In the genomic region with DNA sequence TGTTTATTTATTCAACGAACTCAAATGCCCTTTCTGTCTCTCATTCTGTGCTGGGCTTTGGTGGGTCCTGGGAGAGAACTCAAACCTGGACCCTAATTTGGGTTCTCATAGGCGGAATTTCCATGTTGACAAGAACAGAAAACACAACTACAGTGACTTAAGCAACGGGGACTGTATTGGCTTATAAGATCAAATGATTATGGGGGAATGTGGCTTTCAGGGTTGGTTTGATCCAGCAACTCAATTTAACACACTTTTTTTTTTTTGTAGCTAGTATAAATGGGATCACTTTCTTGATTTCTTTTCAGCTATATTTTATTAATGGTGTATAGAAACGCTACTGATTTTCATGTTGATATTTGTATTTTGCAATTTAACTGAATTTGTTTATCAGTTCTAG, we compare ENCODE assay signal across 28 cellular contexts. TPM values are rescaled to one million over a fixed set of nuclear protein-coding genes. Genes with fewer than 3 reads are reported as not detected.
A peak's percentile ranks its signal among the peaks of the same experiment; 100 is the strongest.
DNase-seq lines count a peak whose midpoint lies in the region; ATAC-seq, FAIRE-seq and TF ChIP-seq lines count a peak whose summit lies in the region.
"Had no signal": no experiment of that assay in that cellular context is flagged by ENCODE, and none has a peak within 500 bp of the region (broad histone marks: within the 10 kb centered on the region; RNA-seq: fewer than 3 reads in every experiment).

No MANE protein-coding gene starts in this region.

- H3K4me3 Mint-ChIP-seq in activated B cell treated with CpG ODN at 0.5 μM for 24 hours: no peak overlapping the region
- no peak overlapping the region for H3K4me3 Mint-ChIP-seq in glutamatergic neuron (ENCODE audit: unreplicated experiment)
- H3K4me3 Mint-ChIP-seq: H9 had no signal

- TF ChIP-seq CTCF in HepG2 (CRISPR knock-in tag; IDR thresholded peaks at IDR 0.05) (no peak), right lobe of liver (IDR thresholded peaks at IDR 0.05) (no peak), activated B cell treated with CpG ODN at 0.5 μM for 24 hours (IDR thresholded peaks at IDR 0.05) (no peak), glutamatergic neuron (IDR thresholded peaks at IDR 0.05; ENCODE audit: partially characterized antibody, unreplicated experiment) (no peak), MM.1S (IDR thresholded peaks at IDR 0.05; ENCODE audit: low read length) (no peak)

- H3K36me3 Mint-ChIP-seq in activated B cell treated with CpG ODN at 0.5 μM for 24 hours (ENCODE audit: low read depth): peaks cover 73% of the 10 kb centered on the region
- no peaks in the 10 kb centered on the region for H3K36me3 Mint-ChIP-seq in glutamatergic neuron (ENCODE audit: unreplicated experiment)

- H3K4me1 ChIP-seq in HepG2 (ENCODE audit: insufficient read depth, low read length) (peaks cover 16% of the 10 kb centered on the region), right lobe of liver (no peaks in the 10 kb centered on the region), MM.1S (ENCODE audit: low read length) (no peaks in the 10 kb centered on the region)

- 60% methylated on average over 4 of the region's 4 CpGs for WGBS in HepG2 (ENCODE audit: low lambda C conversion rate)
- WGBS in right lobe of liver (ENCODE audit: insufficient coverage, low coverage, low lambda C conversion rate, missing lambda C conversion rate): 62% methylated on average over 4 of the region's 4 CpGs

- TF ChIP-seq EP300 in HepG2 (IDR thresholded peaks at IDR 0.05; ENCODE audit: low read depth in 2 of 2, low read length in 2 of 2): no peak
- TF ChIP-seq EP300 in HepG2 (CRISPR knock-in tag; IDR thresholded peaks at IDR 0.05; ENCODE audit: borderline replicate concordance): no peak

- ATAC-seq in HepG2: no peak
- no peak for ATAC-seq in right lobe of liver
- no peak for ATAC-seq in activated B cell treated with CpG ODN at 0.5 μM for 24 hours (ENCODE audit: low read depth)
- ATAC-seq in GM21360 (IDR thresholded peaks at IDR 0.05; ENCODE audit: unreplicated experiment): no peak

- H2AFZ ChIP-seq in HepG2 (ENCODE audit: low read length) (no peak overlapping the region), MM.1S (ENCODE audit: low read length) (no peak overlapping the region)
- H2AFZ ChIP-seq: GM23248 had no signal

- BruUV-seq in HepG2 (replicated peaks; lab: Mats Ljungman, UMichigan): no TSS peak

- CTCF ChIA-PET in HepG2 (lab: Yijun Ruan, JAX; ENCODE audit: low intra/inter-chr PET ratio, low total read pairs): no interaction called here
- CTCF ChIA-PET in activated B cell treated with CpG ODN at 0.5 μM for 24 hours (lab: Charles Lee): no interaction called here

- POLR2A ChIA-PET in HepG2 (lab: Yijun Ruan, JAX): no interaction called here
- POLR2A ChIA-PET in activated B cell treated with CpG ODN at 0.5 μM for 24 hours (lab: Charles Lee): interaction anchor here (0.9 to 1.8 kb wide), 4 partner anchors 10 to 22 kb away, joined by 4 to 6 read pairs (median 4); a partner anchor contains a TSS

- no peaks in the 10 kb centered on the region for H3K27me3 ChIP-seq in HepG2 (ENCODE audit: control insufficient read depth in 1 of 2, insufficient read depth in 2 of 2, low read length in 2 of 2)
- no peaks in the 10 kb centered on the region for H3K27me3 ChIP-seq in right lobe of liver
- no peaks in the 10 kb centered on the region for H3K27me3 ChIP-seq in MM.1S (replicated peaks; ENCODE audit: insufficient read depth, low read length)

- H3K4me3 ChIP-seq in HepG2 (replicated peaks in 1 of 3; ENCODE audit: insufficient read depth in 1 of 3, low read depth in 2 of 3, low read length in 3 of 3) (no peak overlapping the region), right lobe of liver (no peak overlapping the region), MM.1S (ENCODE audit: low read length) (no peak overlapping the region)
- H3K4me3 ChIP-seq: GM23248 had no signal

- H3K9me3 Mint-ChIP-seq in activated B cell treated with CpG ODN at 0.5 μM for 24 hours: no peaks in the 10 kb centered on the region
- H3K9me3 Mint-ChIP-seq in glutamatergic neuron (ENCODE audit: unreplicated experiment): peaks cover 10% of the 10 kb centered on the region
- H3K9me3 Mint-ChIP-seq: H9 had no signal

- no peak for DNase-seq in HepG2 (ENCODE audit: low spot score)
- DNase-seq in right lobe of liver: no peak
- no peak for DNase-seq in activated B cell treated with CpG ODN at 0.5 μM for 24 hours
- no peak for DNase-seq in glutamatergic neuron
- no peak for DNase-seq in putamen (ENCODE audit: low spot score)
- no peak for DNase-seq in MM.1S
- DNase-seq: 8988T, ACHN, Calu3, DMS79 treated with DMSO at 0.1 percent for 48 hours, GF-D8, GM23248, H9, NCI-H1092, NCI-H1436, NCI-H187, NCI-H2081 treated with DMSO at 0.1 percent for 48 hours, NCI-H2171 treated with DMSO at 0.1 percent for 48 hours, NCI-H345, NCI-H774, Right ventricle myocardium superior, RPMI8226 had no signal

- H3K4me2 ChIP-seq in HepG2 (ENCODE audit: low read depth, low read length) (no peak overlapping the region), MM.1S (ENCODE audit: low read depth, low read length) (no peak overlapping the region)
- H3K4me2 ChIP-seq: KMS-11 had no signal

- FAIRE-seq in HepG2 (lab: Jason Lieb, UNC): no peak
- FAIRE-seq: HTR-8/SVneo had no signal

- intact Hi-C loops in HepG2 (cut with micrococcal nuclease; ENCODE audit: unreplicated experiment): no loop called here
- intact Hi-C loops in right lobe of liver (cut with DNase I): no loop called here
- intact Hi-C loops in activated B cell treated with CpG ODN at 0.5 μM for 24 hours (cut with micrococcal nuclease): no loop called here

- H3K9ac ChIP-seq in HepG2 (ENCODE audit: insufficient read depth, low read depth, low read length) (no peak overlapping the region), MM.1S (ENCODE audit: low read length) (no peak overlapping the region)
- H3K9ac ChIP-seq: GM23248, KMS-11 had no signal

- no peaks in the 10 kb centered on the region for H3K9me2 ChIP-seq in MM.1S (replicated peaks; ENCODE audit: insufficient read depth, low read length)

- in situ Hi-C loops in HepG2 (cut with HindIII; ENCODE audit: extremely low pct_ligation_motif_present, low pct_unique_long_range_greater_than_20kb): no loop called here

- H3K9me3 ChIP-seq in HepG2 (ENCODE audit: low read length): no peaks in the 10 kb centered on the region
- H3K9me3 ChIP-seq in right lobe of liver: no peaks in the 10 kb centered on the region
- no peaks in the 10 kb centered on the region for H3K9me3 ChIP-seq in MM.1S (replicated peaks; ENCODE audit: insufficient read depth, low read length)

- H4K20me1 ChIP-seq in HepG2 (ENCODE audit: insufficient read depth, low read length) (no peaks in the 10 kb centered on the region), MM.1S (ENCODE audit: insufficient read depth, low read length) (no peaks in the 10 kb centered on the region)

- no peaks in the 10 kb centered on the region for H3K36me3 ChIP-seq in HepG2 (replicated peaks in 1 of 2; ENCODE audit: control insufficient read depth in 1 of 2, insufficient read depth in 2 of 2, low read length in 2 of 2)
- H3K36me3 ChIP-seq in right lobe of liver: no peaks in the 10 kb centered on the region
- no peaks in the 10 kb centered on the region for H3K36me3 ChIP-seq in MM.1S (replicated peaks; ENCODE audit: insufficient read depth, low read length)

- no peak for TF ChIP-seq POLR2A in HepG2 (IDR thresholded peaks at IDR 0.05; ENCODE audit: insufficient read depth in 1 of 2, low read depth in 2 of 2, low read length in 2 of 2)
- TF ChIP-seq POLR2A in right lobe of liver (IDR thresholded peaks at IDR 0.05): no peak

- H3K27me3 Mint-ChIP-seq in activated B cell treated with CpG ODN at 0.5 μM for 24 hours: no peaks in the 10 kb centered on the region
- H3K27me3 Mint-ChIP-seq in glutamatergic neuron (ENCODE audit: unreplicated experiment): peaks cover 2% of the 10 kb centered on the region

- no peak for TF ChIP-seq RAD21 in HepG2 (CRISPR knock-in tag; IDR thresholded peaks at IDR 0.05)

- H3K27ac Mint-ChIP-seq in activated B cell treated with CpG ODN at 0.5 μM for 24 hours (peak overlapping the region; percentile 75), glutamatergic neuron (ENCODE audit: unreplicated experiment) (peak overlapping the region; percentile 22)
- H3K27ac Mint-ChIP-seq: H9 had no signal

- no peaks in the 10 kb centered on the region for H3F3A ChIP-seq in MM.1S (ENCODE audit: insufficient read depth, low read length)

- H3K79me2 ChIP-seq in HepG2 (ENCODE audit: insufficient read depth, low read length): no peaks in the 10 kb centered on the region
- no peaks in the 10 kb centered on the region for H3K79me2 ChIP-seq in MM.1S (ENCODE audit: low read length)

- H3K27ac ChIP-seq in HepG2 (ENCODE audit: extremely low read length, insufficient read depth, low read length) (no peak overlapping the region), right lobe of liver (no peak overlapping the region), temporal lobe (ENCODE audit: low read depth, low read length) (peak overlapping the region; percentile 100), MM.1S (ENCODE audit: low read length) (no peak overlapping the region)
- H3K27ac ChIP-seq: GM23248, KMS-11 had no signal

- peaks cover 56% of the 10 kb centered on the region for H3K4me1 Mint-ChIP-seq in activated B cell treated with CpG ODN at 0.5 μM for 24 hours
- peaks cover 5% of the 10 kb centered on the region for H3K4me1 Mint-ChIP-seq in glutamatergic neuron (ENCODE audit: low read depth, unreplicated experiment)

RNA-seq across cellular contexts. Expression of a gene that starts 9.9 kb away (rescaled TPM):
- total RNA-seq in HepG2 (2016; rRNA removed; fragmentation: Illumina TruSeq; extraction: Trizol) (1.2 and 1.3 TPM in 2 replicates), right lobe of liver (1 to 10 TPM in 4 of 6 experiments, under 1 TPM in 2; 0.93 to 3.6 (median 1.3) TPM), activated B cell treated with CpG ODN at 0.5 μM for 24 hours (81.8 and 103 TPM in 2 replicates), glutamatergic neuron (ENCODE audit: unreplicated experiment) (45.2 TPM), temporal lobe (20.7 TPM)
- 0.18 and 1.7 TPM in 2 replicates for total RNA-seq in HepG2 (2016; cell fraction: cytosol; rRNA removed; fragmentation: Illumina TruSeq; extraction: Trizol; ENCODE audit: low read depth)
- total RNA-seq in HepG2 (2016; cell fraction: insoluble cytoplasmic fraction; rRNA removed; fragmentation: Illumina TruSeq; extraction: Trizol): 0.45 and 2.3 TPM in 2 replicates
- 1.4 TPM in 2 replicates for total RNA-seq in HepG2 (2016; cell fraction: membrane; rRNA removed; fragmentation: Illumina TruSeq; extraction: Trizol)
- 1.6 and 3.1 TPM in 2 replicates for total RNA-seq in HepG2 (2016; cell fraction: nucleus; rRNA removed; fragmentation: Illumina TruSeq; extraction: Trizol)
- 2.5 and 3.1 TPM in 2 replicates for polyA plus RNA-seq in HepG2 (2011; rRNA removed)
- polyA plus RNA-seq in HepG2 (2011; cell fraction: cytosol; rRNA removed): 0.95 and 1.5 TPM in 2 replicates
- 23.2 and 28.6 TPM in 2 replicates for polyA plus RNA-seq in HepG2 (2011; cell fraction: nucleus; rRNA removed)
- 4.3 and 5.3 TPM in 2 replicates for polyA plus RNA-seq in HepG2 (2012)
- polyA plus RNA-seq in HepG2 (2016; cell fraction: cytosol; fragmentation: Illumina TruSeq; extraction: Trizol; ENCODE audit: low read depth): 0.75 and 1.1 TPM in 2 replicates
- polyA plus RNA-seq in HepG2 (2016; cell fraction: insoluble cytoplasmic fraction; fragmentation: Illumina TruSeq; extraction: Trizol; ENCODE audit: low read depth): 0.76 and 2.0 TPM in 2 replicates
- polyA plus RNA-seq in HepG2 (2016; cell fraction: membrane; fragmentation: Illumina TruSeq; extraction: Trizol; ENCODE audit: low read depth): 0.88 and 1.4 TPM in 2 replicates
- polyA plus RNA-seq in HepG2 (2016; cell fraction: nucleus; fragmentation: Illumina TruSeq; extraction: Trizol; ENCODE audit: insufficient read depth, low read depth): 4.8 and 5.1 TPM in 2 replicates
- 1.3 and 16.7 TPM in 2 replicates for polyA minus RNA-seq in HepG2 (2011; rRNA and poly(A)+ RNA removed; ENCODE audit: low replicate concordance)
- 2.5 and 4.6 TPM in 2 replicates for polyA minus RNA-seq in HepG2 (2011; cell fraction: cytosol; rRNA and poly(A)+ RNA removed)
- 20.1 and 21.3 TPM in 2 replicates for polyA minus RNA-seq in HepG2 (2011; cell fraction: nucleus; rRNA and poly(A)+ RNA removed)

RNA-seq across cellular contexts. Expression of a gene that starts 33.8 kb away (rescaled TPM):
- total RNA-seq in HepG2 (2016; rRNA removed; fragmentation: Illumina TruSeq; extraction: Trizol) (0.48 and 0.86 TPM in 2 replicates), right lobe of liver (10 to 100 TPM in 2 of 6 experiments, 1 to 10 TPM in 3, under 1 TPM in 1; 0.26 to 13.6 (median 3.1) TPM), activated B cell treated with CpG ODN at 0.5 μM for 24 hours (not detected in 2 replicates), glutamatergic neuron (ENCODE audit: unreplicated experiment) (not detected), temporal lobe (not detected)
- total RNA-seq in HepG2 (2016; cell fraction: cytosol; rRNA removed; fragmentation: Illumina TruSeq; extraction: Trizol; ENCODE audit: low read depth): 0.18 and 0.40 TPM in 2 replicates
- 0.36 and 1.2 TPM in 2 replicates for total RNA-seq in HepG2 (2016; cell fraction: insoluble cytoplasmic fraction; rRNA removed; fragmentation: Illumina TruSeq; extraction: Trizol)
- total RNA-seq in HepG2 (2016; cell fraction: membrane; rRNA removed; fragmentation: Illumina TruSeq; extraction: Trizol): 0.38 and 0.43 TPM in 2 replicates
- total RNA-seq in HepG2 (2016; cell fraction: nucleus; rRNA removed; fragmentation: Illumina TruSeq; extraction: Trizol): 1.0 and 1.3 TPM in 2 replicates
- polyA plus RNA-seq in HepG2 (2011; rRNA removed): 4.0 and 8.6 TPM in 2 replicates
- 4.2 and 6.3 TPM in 2 replicates for polyA plus RNA-seq in HepG2 (2011; cell fraction: cytosol; rRNA removed)
- 3.5 and 4.5 TPM in 2 replicates for polyA plus RNA-seq in HepG2 (2011; cell fraction: nucleus; rRNA removed)
- polyA plus RNA-seq in HepG2 (2012): 9.1 and 10.5 TPM in 2 replicates
- polyA plus RNA-seq in HepG2 (2016; cell fraction: cytosol; fragmentation: Illumina TruSeq; extraction: Trizol; ENCODE audit: low read depth): 0.10 and 0.18 TPM in 2 replicates
- 0.61 and 0.62 TPM in 2 replicates for polyA plus RNA-seq in HepG2 (2016; cell fraction: insoluble cytoplasmic fraction; fragmentation: Illumina TruSeq; extraction: Trizol; ENCODE audit: low read depth)
- 0.29 and 0.35 TPM in 2 replicates for polyA plus RNA-seq in HepG2 (2016; cell fraction: membrane; fragmentation: Illumina TruSeq; extraction: Trizol; ENCODE audit: low read depth)
- polyA plus RNA-seq in HepG2 (2016; cell fraction: nucleus; fragmentation: Illumina TruSeq; extraction: Trizol; ENCODE audit: insufficient read depth, low read depth): 1.8 and 2.3 TPM in 2 replicates
- polyA minus RNA-seq in HepG2 (2011; rRNA and poly(A)+ RNA removed; ENCODE audit: low replicate concordance): 2.7 and 11.1 TPM in 2 replicates
- 3.0 and 4.7 TPM in 2 replicates for polyA minus RNA-seq in HepG2 (2011; cell fraction: cytosol; rRNA and poly(A)+ RNA removed)
- polyA minus RNA-seq in HepG2 (2011; cell fraction: nucleus; rRNA and poly(A)+ RNA removed): 1.8 and 3.1 TPM in 2 replicates
- total RNA-seq: GM23248, Right ventricle myocardium superior, SK-MEL-5 had no signal
- polyA plus RNA-seq: BJ, GM23248 had no signal

RNA-seq across cellular contexts. Expression of a gene that starts 41.9 kb away (rescaled TPM):
- total RNA-seq in HepG2 (2016; rRNA removed; fragmentation: Illumina TruSeq; extraction: Trizol) (3.8 and 12.2 TPM in 2 replicates), right lobe of liver (10 to 100 TPM; 11.1 to 31.3 (median 14.9) TPM), activated B cell treated with CpG ODN at 0.5 μM for 24 hours (65.6 and 80.5 TPM in 2 replicates), glutamatergic neuron (ENCODE audit: unreplicated experiment) (111 TPM), temporal lobe (62.2 TPM)
- 2.4 and 2.8 TPM in 2 replicates for total RNA-seq in HepG2 (2016; cell fraction: cytosol; rRNA removed; fragmentation: Illumina TruSeq; extraction: Trizol; ENCODE audit: low read depth)
- 6.4 and 9.5 TPM in 2 replicates for total RNA-seq in HepG2 (2016; cell fraction: insoluble cytoplasmic fraction; rRNA removed; fragmentation: Illumina TruSeq; extraction: Trizol)
- 6.3 and 6.5 TPM in 2 replicates for total RNA-seq in HepG2 (2016; cell fraction: membrane; rRNA removed; fragmentation: Illumina TruSeq; extraction: Trizol)
- 6.7 and 10.0 TPM in 2 replicates for total RNA-seq in HepG2 (2016; cell fraction: nucleus; rRNA removed; fragmentation: Illumina TruSeq; extraction: Trizol)
- 7.3 and 8.2 TPM in 2 replicates for polyA plus RNA-seq in HepG2 (2011; rRNA removed)
- polyA plus RNA-seq in HepG2 (2011; cell fraction: cytosol; rRNA removed): 3.3 and 5.6 TPM in 2 replicates
- 34.8 and 36.5 TPM in 2 replicates for polyA plus RNA-seq in HepG2 (2011; cell fraction: nucleus; rRNA removed)
- polyA plus RNA-seq in HepG2 (2012): 18.2 and 28.7 TPM in 2 replicates
- polyA plus RNA-seq in HepG2 (2016; cell fraction: cytosol; fragmentation: Illumina TruSeq; extraction: Trizol; ENCODE audit: low read depth): 1.0 and 1.3 TPM in 2 replicates
- polyA plus RNA-seq in HepG2 (2016; cell fraction: insoluble cytoplasmic fraction; fragmentation: Illumina TruSeq; extraction: Trizol; ENCODE audit: low read depth): 8.8 and 13.1 TPM in 2 replicates
- polyA plus RNA-seq in HepG2 (2016; cell fraction: membrane; fragmentation: Illumina TruSeq; extraction: Trizol; ENCODE audit: low read depth): 2.1 and 3.2 TPM in 2 replicates
- polyA plus RNA-seq in HepG2 (2016; cell fraction: nucleus; fragmentation: Illumina TruSeq; extraction: Trizol; ENCODE audit: insufficient read depth, low read depth): 15.3 and 23.8 TPM in 2 replicates
- polyA minus RNA-seq in HepG2 (2011; rRNA and poly(A)+ RNA removed; ENCODE audit: low replicate concordance): 37.6 and 52.5 TPM in 2 replicates
- 19.4 and 24.6 TPM in 2 replicates for polyA minus RNA-seq in HepG2 (2011; cell fraction: cytosol; rRNA and poly(A)+ RNA removed)
- 10.9 and 11.4 TPM in 2 replicates for polyA minus RNA-seq in HepG2 (2011; cell fraction: nucleus; rRNA and poly(A)+ RNA removed)
